Comparison of ENCODE assay signal across 19 cellular contexts in genomic region chr7:87199241-87199640, GRCh38. TPM values are rescaled to one million over a fixed set of nuclear protein-coding genes. Genes with fewer than 3 reads are reported as not detected.
DNase-seq lines count a peak whose midpoint lies in the region; ATAC-seq, FAIRE-seq and TF ChIP-seq lines count a peak whose summit lies in the region.
"Had no signal": no experiment of that assay in that cellular context is flagged by ENCODE, and none has a peak within 500 bp of the region (broad histone marks: within the 10 kb centered on the region; RNA-seq: fewer than 3 reads in every experiment).

No MANE protein-coding gene starts in this region.

- POLR2A ChIA-PET in K562 (lab: Yijun Ruan, JAX), result interaction anchor here (1.0 to 1.2 kb wide), 3 partner anchors 13 kb away, joined by 3 to 5 read pairs (median 4); no protein-coding TSS in a partner anchor

- peaks cover 15% of the 10 kb centered on the region for H4K20me1 ChIP-seq in GM23338 (replicated peaks; ENCODE audit: insufficient read depth)
- H4K20me1 ChIP-seq in K562 (replicated peaks; ENCODE audit: control insufficient read depth, insufficient read depth, low read length), result no peaks in the 10 kb centered on the region

- CTCF ChIA-PET in K562 (lab: Yijun Ruan, JAX; ENCODE audit: low intra/inter-chr PET ratio), result no interaction called here

- H2AFZ ChIP-seq in GM23338, result no peak overlapping the region
- H2AFZ ChIP-seq in K562 (ENCODE audit: low read depth, low read length), result no peak overlapping the region
- H2AFZ ChIP-seq in parathyroid adenoma, result no peak overlapping the region

- TF ChIP-seq POLR2A in K562 (conservative IDR thresholded peaks at IDR 0.05), result 0 out of 2 replicates have a peak, but pooled peaks have one; percentile 7

- no peaks in the 10 kb centered on the region for H3K9me3 ChIP-seq in K562 (replicated peaks; ENCODE audit: control insufficient read depth, insufficient read depth, low read depth, low read length)
- no peaks in the 10 kb centered on the region for H3K9me3 ChIP-seq in parathyroid adenoma (ENCODE audit: control insufficient read depth, low read length)
- H3K9me3 ChIP-seq: uterus had no signal

- WGBS in K562 (ENCODE audit: insufficient coverage, low coverage, missing lambda C conversion rate), result 100% methylated on average over 1 of the region's 1 CpG

- H3K9me2 ChIP-seq in GM23338 (ENCODE audit: insufficient read depth), result 0 out of 2 replicates have a peak, but pooled peaks cover 5% of the 10 kb centered on the region

- H3K27me3 Mint-ChIP-seq in activated T-cell treated with anti-CD3 and anti-CD28 coated beads, Interleukin-2, amount 50 U/mL, for 24 hours, result no peaks in the 10 kb centered on the region
- no peaks in the 10 kb centered on the region for H3K27me3 Mint-ChIP-seq in GM23338 (ENCODE audit: insufficient read depth, low read depth, poor library complexity)

- ATAC-seq in GM23338, result no peak
- no peak; the same call in 2 of the 3 replicates for ATAC-seq in K562
- no peak for ATAC-seq in esophagus mucosa

- peaks cover 15% of the 10 kb centered on the region for H3K9me3 Mint-ChIP-seq in activated T-cell treated with anti-CD3 and anti-CD28 coated beads, Interleukin-2, amount 50 U/mL, for 24 hours
- H3K9me3 Mint-ChIP-seq in GM23338, result peaks cover 18% of the 10 kb centered on the region

- H3F3A ChIP-seq in GM23338 (replicated peaks; ENCODE audit: low read depth), result no peaks in the 10 kb centered on the region

- H3K36me3 ChIP-seq in GM23338 (ENCODE audit: insufficient read depth) (peaks cover 37% of the 10 kb centered on the region), K562 (ENCODE audit: control insufficient read depth, insufficient read depth, low read length) (peaks cover 54% of the 10 kb centered on the region), parathyroid adenoma (ENCODE audit: control insufficient read depth, insufficient read depth, low read length) (no peaks in the 10 kb centered on the region)
- H3K36me3 ChIP-seq: uterus had no signal

- TF ChIP-seq CTCF in GM23338 (conservative IDR thresholded peaks at IDR 0.05; ENCODE audit: low read depth in 2 of 2) (no peak), K562 (IDR thresholded peaks at IDR 0.05 in 2 of 3, conservative IDR thresholded peaks at IDR 0.05 in 1 of 3; ENCODE audit: insufficient read depth in 2 of 3, low read depth in 1 of 3, low read length in 3 of 3) (no peak), parathyroid adenoma (IDR thresholded peaks at IDR 0.05) (no peak)

- H3K27ac Mint-ChIP-seq in activated T-cell treated with anti-CD3 and anti-CD28 coated beads, Interleukin-2, amount 50 U/mL, for 24 hours, result peak overlapping the region; percentile 80
- H3K27ac Mint-ChIP-seq in GM23338, result no peak overlapping the region

- no peaks in the 10 kb centered on the region for H3K27me3 ChIP-seq in GM23338 (ENCODE audit: insufficient read depth)
- H3K27me3 ChIP-seq in K562 (ENCODE audit: control insufficient read depth in 2 of 2, insufficient read depth in 2 of 2, low read length in 2 of 2), result no peaks in the 10 kb centered on the region
- H3K27me3 ChIP-seq in parathyroid adenoma (ENCODE audit: control insufficient read depth, insufficient read depth, low read length), result no peaks in the 10 kb centered on the region
- H3K27me3 ChIP-seq: brain microvascular endothelial cell, stomach, uterus had no signal

- no peak overlapping the region for H3K27ac ChIP-seq in GM23338 (ENCODE audit: low read depth)
- H3K27ac ChIP-seq in K562 (ENCODE audit: extremely low read depth, low read depth, low read length), result no peak overlapping the region
- peak overlapping the region; percentile 21 for H3K27ac ChIP-seq in parathyroid adenoma
- H3K27ac ChIP-seq: brain microvascular endothelial cell, VCaP had no signal

- H3K4me1 ChIP-seq in GM23338 (ENCODE audit: insufficient read depth), result 0 out of 2 replicates have a peak, but pooled peaks cover 4% of the 10 kb centered on the region
- H3K4me1 ChIP-seq in K562 (replicated peaks in 1 of 2; ENCODE audit: control insufficient read depth in 2 of 2, insufficient read depth in 2 of 2, low read length in 2 of 2), result no peaks in the 10 kb centered on the region
- peaks cover 4% of the 10 kb centered on the region for H3K4me1 ChIP-seq in parathyroid adenoma
- H3K4me1 ChIP-seq: uterus had no signal

- peaks cover 74% of the 10 kb centered on the region for H3K4me1 Mint-ChIP-seq in activated T-cell treated with anti-CD3 and anti-CD28 coated beads, Interleukin-2, amount 50 U/mL, for 24 hours (ENCODE audit: low read depth)
- H3K4me1 Mint-ChIP-seq in GM23338, result peaks cover 11% of the 10 kb centered on the region; the same call in 2 of the 3 replicates

- H3K9ac ChIP-seq in K562 (ENCODE audit: insufficient read depth in 1 of 2, low read depth in 2 of 2, low read length in 2 of 2), result no peak overlapping the region
- H3K9ac ChIP-seq in parathyroid adenoma, result no peak overlapping the region

- TF ChIP-seq EP300 in K562 (IDR thresholded peaks at IDR 0.05; ENCODE audit: low read length), result no peak

- peaks cover 46% of the 10 kb centered on the region for H3K79me2 ChIP-seq in GM23338 (replicated peaks; ENCODE audit: insufficient read depth)
- H3K79me2 ChIP-seq in K562 (ENCODE audit: control insufficient read depth, insufficient read depth, low read length), result no peaks in the 10 kb centered on the region
- no peaks in the 10 kb centered on the region for H3K79me2 ChIP-seq in parathyroid adenoma

- H3K36me3 Mint-ChIP-seq in activated T-cell treated with anti-CD3 and anti-CD28 coated beads, Interleukin-2, amount 50 U/mL, for 24 hours (ENCODE audit: low read depth), result peaks cover 100% of the 10 kb centered on the region
- H3K36me3 Mint-ChIP-seq in GM23338 (ENCODE audit: low read depth), result peaks cover 77% of the 10 kb centered on the region

- H3K4me3 ChIP-seq in GM23338 (no peak overlapping the region), K562 (no peak overlapping the region), parathyroid adenoma (ENCODE audit: low read depth, low read length) (no peak overlapping the region)
- H3K4me3 ChIP-seq: stomach, uterus had no signal

- no peak for FAIRE-seq in K562 (lab: Jason Lieb, UNC)

- in situ Hi-C loops in K562 (cut with MboI), result no loop called here

- H3K4me2 ChIP-seq in GM23338, result no peak overlapping the region
- H3K4me2 ChIP-seq in K562 (ENCODE audit: insufficient read depth, low read length), result no peak overlapping the region
- H3K4me2 ChIP-seq in parathyroid adenoma (ENCODE audit: low read length), result no peak overlapping the region

- no peak overlapping the region for H3K4me3 Mint-ChIP-seq in activated T-cell treated with anti-CD3 and anti-CD28 coated beads, Interleukin-2, amount 50 U/mL, for 24 hours
- no peak overlapping the region for H3K4me3 Mint-ChIP-seq in GM23338

- no TSS peak for BruUV-seq in K562 (replicated peaks; lab: Mats Ljungman, UMichigan)

- intact Hi-C loops in K562 (cut with micrococcal nuclease), result no loop called here

- H3K9me1 ChIP-seq in K562 (ENCODE audit: control insufficient read depth, insufficient read depth, low read length), result no peaks in the 10 kb centered on the region

- no peak for TF ChIP-seq RAD21 in K562 (CRISPR knock-in tag; conservative IDR thresholded peaks at IDR 0.05 in 1 of 2, IDR thresholded peaks at IDR 0.05 in 1 of 2)

- no peak for DNase-seq in activated T-cell treated with anti-CD3 and anti-CD28 coated beads, Interleukin-2, amount 50 U/mL, for 24 hours
- DNase-seq in activated T-cell treated with anti-CD3 and anti-CD28 coated beads, Interleukin-2, amount 50 U/mL, for 48 hours, result no peak
- no peak for DNase-seq in GM23338 (ENCODE audit: low spot score)
- no peak for DNase-seq in K562 (ENCODE audit: extremely low read depth in 1 of 4, low spot score in 3 of 4)
- no peak for DNase-seq in DMS114 treated with DMSO at 0.1 percent for 48 hours (lab: John Stamatoyannopoulos, UW; ENCODE audit: unreplicated experiment)
- DNase-seq in NCI-H1436 treated with DMSO at 0.1 percent for 48 hours (lab: John Stamatoyannopoulos, UW), result no peak
- DNase-seq: ACHN; activated gamma-delta T cell; brain microvascular endothelial cell; mesendoderm; NCI-H146; NCI-H226; retina; stimulated activated CD4-positive, alpha-beta T cell treated with anti-CD3 and anti-CD28 coated beads, Interleukin-15, amount 100 ng/mL, for 24 hours; stomach; uterus had no signal

RNA-seq across cellular contexts. Expression of gene TMEM243, which starts 20.3 kb away (rescaled TPM):
- total RNA-seq in GM23338 (2014; rRNA removed; shearing (Covaris generic)), result 44.5 and 52.7 TPM in 2 replicates
- polyA plus RNA-seq in GM23338 (2016; fragmentation: Nextera tagmentation; extraction: Ambion mirVana), result 68.2 and 82.5 TPM in 2 replicates
- 3.9 and 7.3 TPM in 2 replicates for total RNA-seq in K562 (2011; cell fraction: chromatin; rRNA removed; ENCODE audit: low replicate concordance)
- total RNA-seq in K562 (2011; cell fraction: nucleolus; rRNA removed), result 2.2 and 3.9 TPM in 2 replicates
- 4.3 and 6.5 TPM in 2 replicates for total RNA-seq in K562 (2011; cell fraction: nucleoplasm; rRNA removed)
- 6.6 and 8.6 TPM in 2 replicates for total RNA-seq in K562 (2014; rRNA removed)
- 8.4 and 8.6 TPM in 2 replicates for total RNA-seq in K562 (2014; rRNA removed; fragmentation: Illumina TruSeq; extraction: Trizol)
- 5.2 and 6.7 TPM in 2 replicates for total RNA-seq in K562 (2015; rRNA removed; fragmentation: Illumina TruSeq; extraction: Trizol)
- total RNA-seq in K562 (2021), result 5.7 and 6.1 TPM in 2 replicates
- 5.1 and 6.3 TPM in 2 replicates for polyA plus RNA-seq in K562 (2011; rRNA removed)
- 1.8 and 4.2 TPM in 2 replicates for polyA plus RNA-seq in K562 (2011; cell fraction: cytosol; rRNA removed)
- polyA plus RNA-seq in K562 (2011; cell fraction: nucleus; rRNA removed), result 4.3 and 6.7 TPM in 2 replicates
- 5.5 and 18.3 TPM in 2 replicates for polyA plus RNA-seq in K562 (2012)
- 6.3 and 6.6 TPM in 2 replicates for polyA plus RNA-seq in K562 (2014; fragmentation: Illumina TruSeq; extraction: Trizol)
- polyA plus RNA-seq in K562 (2014; fragmentation: Nextera tagmentation; extraction: Ambion mirVana), result 1 to 10 TPM; 3.9 to 4.2 TPM
- 7.2 and 8.5 TPM in 2 replicates for polyA plus RNA-seq in K562 (2014; rRNA removed)
- 3.7 and 3.8 TPM in 2 replicates for polyA minus RNA-seq in K562 (2011; rRNA and poly(A)+ RNA removed)
- 3.5 TPM in 1 of 2 replicates, not detected in the other for polyA minus RNA-seq in K562 (2011; cell fraction: cytosol; rRNA and poly(A)+ RNA removed)
- 2.3 and 7.2 TPM in 2 replicates for polyA minus RNA-seq in K562 (2011; cell fraction: nucleus; rRNA and poly(A)+ RNA removed)
- 8.1 TPM for total RNA-seq in esophagus mucosa

RNA-seq across cellular contexts. Expression of gene DMTF1, which starts 47.0 kb away (rescaled TPM):
- 107 and 114 TPM in 2 replicates for total RNA-seq in GM23338 (2014; rRNA removed; shearing (Covaris generic))
- polyA plus RNA-seq in GM23338 (2016; fragmentation: Nextera tagmentation; extraction: Ambion mirVana), result 52.1 and 60.4 TPM in 2 replicates
- 246 and 960 TPM in 2 replicates for total RNA-seq in K562 (2011; cell fraction: chromatin; rRNA removed; ENCODE audit: low replicate concordance)
- 112 and 178 TPM in 2 replicates for total RNA-seq in K562 (2011; cell fraction: nucleolus; rRNA removed)
- 283 and 397 TPM in 2 replicates for total RNA-seq in K562 (2011; cell fraction: nucleoplasm; rRNA removed)
- 56.4 and 56.7 TPM in 2 replicates for total RNA-seq in K562 (2014; rRNA removed)
- 89.4 and 95.7 TPM in 2 replicates for total RNA-seq in K562 (2014; rRNA removed; fragmentation: Illumina TruSeq; extraction: Trizol)
- 72.5 and 90.5 TPM in 2 replicates for total RNA-seq in K562 (2015; rRNA removed; fragmentation: Illumina TruSeq; extraction: Trizol)
- 62.5 and 64.3 TPM in 2 replicates for total RNA-seq in K562 (2021)
- 205 and 208 TPM in 2 replicates for polyA plus RNA-seq in K562 (2011; rRNA removed)
- 52.2 and 63.2 TPM in 2 replicates for polyA plus RNA-seq in K562 (2011; cell fraction: cytosol; rRNA removed)
- 617 and 696 TPM in 2 replicates for polyA plus RNA-seq in K562 (2011; cell fraction: nucleus; rRNA removed)
- polyA plus RNA-seq in K562 (2012), result 45.0 and 77.9 TPM in 2 replicates
- 92.7 and 98.5 TPM in 2 replicates for polyA plus RNA-seq in K562 (2014; fragmentation: Illumina TruSeq; extraction: Trizol)
- polyA plus RNA-seq in K562 (2014; fragmentation: Nextera tagmentation; extraction: Ambion mirVana), result 10 to 100 TPM; 25.7 to 52.4 TPM
- polyA plus RNA-seq in K562 (2014; rRNA removed), result 71.4 and 74.7 TPM in 2 replicates
- 313 and 334 TPM in 2 replicates for polyA minus RNA-seq in K562 (2011; rRNA and poly(A)+ RNA removed)
- 36.5 and 39.3 TPM in 2 replicates for polyA minus RNA-seq in K562 (2011; cell fraction: cytosol; rRNA and poly(A)+ RNA removed)
- polyA minus RNA-seq in K562 (2011; cell fraction: nucleus; rRNA and poly(A)+ RNA removed), result 358 and 510 TPM in 2 replicates
- total RNA-seq in esophagus mucosa, result 26.3 TPM
